8 cellular contexts compared by ENCODE assay signal in the genomic region with DNA sequence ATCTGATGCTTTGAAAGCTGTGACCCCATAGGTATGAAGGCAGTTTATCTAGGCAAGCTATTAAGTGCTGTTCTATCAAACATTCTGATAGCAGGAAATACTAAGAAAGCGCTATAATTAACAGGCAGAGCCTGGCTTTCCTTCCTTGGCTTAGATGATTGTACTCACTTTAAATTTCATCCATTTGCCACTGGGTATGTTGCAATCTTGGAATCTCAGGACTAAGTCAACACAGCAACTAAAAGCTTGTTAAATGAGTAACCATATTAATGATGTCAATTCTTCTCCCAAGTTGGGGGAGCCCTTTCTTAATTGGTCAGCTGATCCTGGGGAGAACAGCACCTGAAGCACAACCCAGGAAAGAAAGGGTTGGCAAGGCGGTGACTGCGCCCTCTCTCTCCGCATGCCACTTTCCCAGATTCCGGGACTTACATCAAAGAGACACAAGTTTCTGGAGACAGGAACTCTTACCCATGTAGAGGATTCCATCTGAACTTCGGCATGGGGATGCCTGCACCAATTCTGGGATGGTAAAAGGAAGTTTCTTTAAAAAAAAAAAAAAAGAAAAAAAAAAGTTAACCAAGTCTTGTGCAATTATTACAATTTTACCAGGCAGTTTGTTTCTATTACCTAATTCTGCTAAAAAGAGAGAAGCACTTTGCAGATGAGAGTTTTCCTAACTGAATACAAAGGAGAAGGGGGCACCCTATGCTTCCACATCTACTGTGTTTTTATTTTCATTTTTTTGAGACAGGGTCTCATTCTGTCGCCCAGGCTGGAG. TPM values are rescaled to one million over a fixed set of nuclear protein-coding genes. Genes with fewer than 3 reads are reported as not detected.
DNase-seq lines count a peak whose midpoint lies in the region; ATAC-seq and TF ChIP-seq lines count a peak whose summit lies in the region.

No MANE protein-coding gene starts in this region.

- DNase-seq in AG04449 (ENCODE audit: low read depth, low spot score) (peak; percentile 41), RWPE2 (ENCODE audit: low spot score) (no peak), kidney epithelial cell (ENCODE audit: low read depth) (peak; percentile 90), HuH-7.5 (ENCODE audit: low spot score) (no peak), NCI-H1092 (lab: John Stamatoyannopoulos, UW) (no peak)
- no peak for DNase-seq in stimulated activated CD4-positive, alpha-beta T cell treated with anti-CD3 and anti-CD28 coated beads, Interleukin-4, amount 100 ng/mL, for 1 hour
- DNase-seq in activated effector memory CD4-positive, alpha-beta T cell treated with Interleukin-2 at 50 U/mL for 16 hours = no peak

- peaks cover 5% of the 10 kb centered on the region; the same call in 1 of the 2 replicates for H3K36me3 ChIP-seq in RWPE2 (ENCODE audit: low read depth)
- no peaks in the 10 kb centered on the region for H3K36me3 ChIP-seq in kidney epithelial cell (ENCODE audit: control insufficient read depth, insufficient read depth, low read length)

- H3K4me3 ChIP-seq in AG04449 (ENCODE audit: low read depth, low read length) (no peak overlapping the region), RWPE2 (ENCODE audit: severe bottlenecking) (no peak overlapping the region), kidney epithelial cell (ENCODE audit: low read depth, low read length) (no peak overlapping the region)

- no peaks in the 10 kb centered on the region for H3K9me3 ChIP-seq in RWPE2 (ENCODE audit: severe bottlenecking)

- CTCF ChIA-PET in AG04449 (lab: Yijun Ruan, JAX) = interaction anchor here (0.9 to 3.1 kb wide), 12 partner anchors 11 to 59 kb away, joined by 3 to 13 read pairs (median 4); a partner anchor contains a TSS

- H3K4me1 ChIP-seq in RWPE2 (ENCODE audit: insufficient read depth, poor library complexity, severe bottlenecking) = peaks cover 20% of the 10 kb centered on the region

- H3K27me3 ChIP-seq in RWPE2 (ENCODE audit: insufficient read depth, poor library complexity, severe bottlenecking) (no peaks in the 10 kb centered on the region), kidney epithelial cell (ENCODE audit: control insufficient read depth, insufficient read depth, low read length) (no peaks in the 10 kb centered on the region)

- TF ChIP-seq CTCF in AG04449 (IDR thresholded peaks at IDR 0.05; ENCODE audit: insufficient read depth, low read length, missing control alignments) = no peak
- no peak for TF ChIP-seq CTCF in RWPE2 (IDR thresholded peaks at IDR 0.05; ENCODE audit: poor library complexity, severe bottlenecking)
- no peak for TF ChIP-seq CTCF in kidney epithelial cell (IDR thresholded peaks at IDR 0.05; ENCODE audit: insufficient read depth, low read length, poor library complexity, severe bottlenecking)

- POLR2A ChIA-PET in AG04449 (lab: Yijun Ruan, JAX) = interaction anchor here (0.7 to 0.8 kb wide), 2 partner anchors 43 to 55 kb away, joined by 4 to 5 read pairs; a partner anchor contains a TSS

- H3K27ac ChIP-seq in RWPE2 (ENCODE audit: poor library complexity, severe bottlenecking) = peak overlapping the region; percentile 67

- ATAC-seq in GM21723 (IDR thresholded peaks at IDR 0.05; ENCODE audit: unreplicated experiment) = peak; percentile 23
- ATAC-seq in RWPE2 (ENCODE audit: low read depth) = peak; percentile 92

RNA-seq across cellular contexts. Expression of a gene that starts 54.5 kb away (rescaled TPM):
- 11.5 and 12.9 TPM in 2 replicates for total RNA-seq in kidney epithelial cell

RNA-seq across cellular contexts. Expression of a gene that starts 55.0 kb away (rescaled TPM):
- total RNA-seq in kidney epithelial cell = 19.6 and 28.1 TPM in 2 replicates

Comparison
In these comparisons a context has a peak if more than half of its experiments do, and no peak if none do; other contexts are left out.
1. DNase-seq: peak in AG04449 (single experiment) and kidney epithelial cell (single experiment); none in RWPE2 (single experiment), HuH-7.5 (single experiment), NCI-H1092 (single experiment), stimulated activated CD4-positive, alpha-beta T cell treated with anti-CD3 and anti-CD28 coated beads, Interleukin-4, amount 100 ng/mL, for 1 hour (single experiment) and activated effector memory CD4-positive, alpha-beta T cell treated with Interleukin-2 at 50 U/mL for 16 hours (single experiment).